Comparison of ENCODE assay signal across 1 cellular context in the genomic region with DNA sequence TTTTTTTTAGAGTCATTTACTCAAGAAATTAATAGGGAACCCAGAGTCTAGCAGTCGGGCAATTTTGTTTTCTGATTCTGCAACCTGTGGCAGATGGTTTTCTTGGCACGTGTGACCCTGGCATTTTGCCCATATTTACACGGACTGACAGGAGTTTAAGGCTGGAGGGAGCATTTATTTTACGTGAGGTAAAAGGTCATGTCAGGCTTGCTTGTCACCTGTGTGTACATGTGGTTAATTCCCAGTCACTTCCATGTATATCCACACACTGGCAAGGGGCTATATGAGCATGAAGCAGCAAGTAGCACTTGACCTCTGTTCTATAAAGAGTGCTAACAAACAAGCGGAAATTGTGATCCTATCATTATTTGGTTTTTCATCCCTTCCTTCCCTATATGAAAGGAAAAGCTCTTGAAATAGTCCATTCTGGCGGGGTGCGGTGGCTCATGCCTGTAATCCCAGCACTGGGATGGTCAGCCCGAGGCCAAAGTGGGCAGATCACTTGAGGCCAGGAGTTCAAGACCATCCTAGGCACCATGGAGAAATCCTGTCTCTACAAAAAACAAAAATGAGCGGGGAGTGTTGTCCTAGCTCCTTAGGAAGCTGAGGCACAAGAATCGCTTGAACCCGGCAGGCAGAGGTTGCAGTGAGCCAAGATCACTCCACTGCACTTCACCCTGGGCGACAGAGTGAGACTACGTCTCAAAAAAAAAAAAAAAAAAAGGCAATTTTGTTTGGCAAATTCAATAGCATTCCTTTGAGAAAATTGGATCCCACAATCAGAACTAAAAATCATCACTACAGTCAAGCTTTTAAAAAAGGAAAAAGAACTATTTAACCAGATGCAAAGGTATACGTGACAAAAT.
TF ChIP-seq lines count a peak whose summit lies in the region.

No MANE protein-coding gene starts in this region.

TF ChIP-seq in liver, 16 proteins besides CTCF, POLR2A, EP300 and RAD21 (continued from another document):
- no peak for TF ChIP-seq HNF4G (IDR thresholded peaks at IDR 0.05)
TF ChIP-seq in liver: peak in this region for 10.
